In genomic region chr2:204574473-204574872, GRCh38 we compare ENCODE assay signal across 30 cellular contexts.
"Had no signal": no experiment of that assay in that cellular context is flagged by ENCODE, and none has a peak within 500 bp of the region (broad histone marks: within the 10 kb centered on the region; RNA-seq: fewer than 3 reads in every experiment).

No MANE protein-coding gene starts in this region.

- H3K4me3 ChIP-seq: adrenal gland, ascending aorta, breast epithelium, cardiac muscle cell, colonic mucosa, esophagus squamous epithelium, gastrocnemius medialis, heart left ventricle had no signal

- H3K4me1 ChIP-seq: ascending aorta, breast epithelium, colonic mucosa, esophagus squamous epithelium, foreskin keratinocyte had no signal

- H3K9me3 ChIP-seq: adrenal gland, ascending aorta, breast epithelium, colonic mucosa, esophagus squamous epithelium, gastrocnemius medialis, heart left ventricle had no signal

- H3K27ac ChIP-seq: adrenal gland, ascending aorta, breast epithelium, cardiac muscle cell, colonic mucosa, epithelial cell of prostate, esophagus squamous epithelium, foreskin keratinocyte, gastrocnemius medialis, heart left ventricle had no signal

- H3K36me3 ChIP-seq: adrenal gland, ascending aorta, breast epithelium, cardiac muscle cell, colonic mucosa, esophagus squamous epithelium, gastrocnemius medialis, heart left ventricle had no signal

- H3K27me3 ChIP-seq: adrenal gland, ascending aorta, breast epithelium, cardiac muscle cell, colonic mucosa, esophagus squamous epithelium, foreskin keratinocyte, gastrocnemius medialis, heart left ventricle had no signal

- ATAC-seq: activated CD8-positive, alpha-beta T cell treated with anti-CD3 and anti-CD28 coated beads for 36 hours; activated naive CD8-positive, alpha-beta T cell treated with anti-CD3 and anti-CD28 coated beads, Interleukin-2, amount 50 U/mL, for 24 hours; activated T-cell treated with anti-CD3 and anti-CD28 coated beads, Interleukin-2, amount 50 U/mL, for 4 hours; activated T-helper 17 cell treated with anti-CD3 and anti-CD28 coated beads, Interleukin-2, amount 50 U/mL, for 72 hours; foreskin keratinocyte; gastrocnemius medialis; heart left ventricle; WTC11 had no signal

- DNase-seq: activated CD4-positive, alpha-beta T cell treated with anti-CD3 and anti-CD28 coated beads for 1 hour; activated CD4-positive, alpha-beta T cell treated with anti-CD3 and anti-CD28 coated beads for 4 hours; activated CD4-positive, alpha-beta T cell treated with anti-CD3 and anti-CD28 coated beads, Interleukin-2, amount 50 U/mL, for 1 hour; activated CD4-positive, alpha-beta T cell treated with anti-CD3 and anti-CD28 coated beads, Interleukin-2, amount 50 U/mL, for 48 hours; activated CD8-positive, alpha-beta memory T cell treated with anti-CD3 and anti-CD28 coated beads for 24 hours; activated CD8-positive, alpha-beta T cell treated with anti-CD3 and anti-CD28 coated beads for 36 hours; activated effector memory CD4-positive, alpha-beta T cell treated with Interleukin-2 at 50 U/mL for 16 hours; activated gamma-delta T cell treated with Interleukin-2 at 50 U/mL for 16 hours; activated naive CD4-positive, alpha-beta T cell treated with anti-CD3 and anti-CD28 coated beads, Interleukin-2, amount 50 U/mL, for 16 hours; activated naive CD4-positive, alpha-beta T cell treated with Interleukin-2 at 50 U/mL for 16 hours; activated naive CD8-positive, alpha-beta T cell treated with anti-CD3 and anti-CD28 coated beads for 36 hours; activated naive CD8-positive, alpha-beta T cell treated with anti-CD3 and anti-CD28 coated beads, Interleukin-2, amount 50 U/mL, for 24 hours; activated T-cell treated with anti-CD3 and anti-CD28 coated beads, Interleukin-2, amount 50 U/mL, for 4 hours; adrenal gland; central memory CD4-positive, alpha-beta T cell; cerebellar nuclear complex; colonic mucosa; effector CD8-positive, alpha-beta T cell; esophagus squamous epithelium; foreskin keratinocyte; gastrocnemius medialis; glutamatergic neuron; heart left ventricle; T-helper 2 cell had no signal
